30 cellular contexts compared by ENCODE assay signal in the genomic region with DNA sequence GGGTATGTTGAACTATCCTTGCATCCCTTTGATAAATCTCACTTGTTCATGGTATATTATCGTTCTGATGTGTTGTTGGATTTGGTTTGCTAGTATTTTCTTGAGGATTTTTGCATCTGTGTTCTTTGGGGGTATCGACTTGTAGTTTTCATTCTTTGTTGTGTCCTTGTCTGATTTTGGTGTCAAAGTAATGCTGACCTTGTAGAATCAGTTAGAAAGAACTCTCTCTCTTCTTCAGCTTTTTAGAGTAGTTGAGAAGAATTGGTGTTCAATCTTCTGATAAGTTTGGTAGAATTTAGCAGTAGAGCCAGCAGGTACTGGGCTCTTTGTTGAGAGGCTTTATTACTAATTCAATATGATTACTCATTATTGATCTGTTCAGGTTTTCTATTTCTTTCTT.
A peak's percentile ranks its signal among the peaks of the same experiment; 100 is the strongest.
DNase-seq lines count a peak whose midpoint lies in the region; ATAC-seq, FAIRE-seq and TF ChIP-seq lines count a peak whose summit lies in the region.
"Had no signal": no experiment of that assay in that cellular context is flagged by ENCODE, and none has a peak within 500 bp of the region (broad histone marks: within the 10 kb centered on the region; RNA-seq: fewer than 3 reads in every experiment).

No MANE protein-coding gene starts in this region.

- H3K9me3 ChIP-seq in HepG2 (ENCODE audit: low read length) (peaks cover 82% of the 10 kb centered on the region), right lobe of liver (no peaks in the 10 kb centered on the region), A549 (no peaks in the 10 kb centered on the region; the same call in 1 of the 3 replicates)
- H3K9me3 ChIP-seq: BE2C; BLaER1; BLaER1 treated with 17β-estradiol and CSF1 and Interleukin-3, amounts not matched to agents 10 nM and 100 nM; Caco-2 had no signal

- H3K27ac ChIP-seq in HepG2 (ENCODE audit: extremely low read length, insufficient read depth, low read length) (no peak overlapping the region), right lobe of liver (no peak overlapping the region), A549 (no peak overlapping the region)
- H3K27ac ChIP-seq: 22Rv1; BLaER1; BLaER1 treated with 17β-estradiol and CSF1 and Interleukin-3, amounts not matched to agents 10 nM and 100 nM; C4-2B had no signal

- H3K4me3 ChIP-seq in HepG2 (replicated peaks in 1 of 3; ENCODE audit: insufficient read depth in 1 of 3, low read depth in 2 of 3, low read length in 3 of 3) (no peak overlapping the region), right lobe of liver (no peak overlapping the region), A549 (no peak overlapping the region)
- H3K4me3 ChIP-seq: BLaER1; BLaER1 treated with 17β-estradiol and CSF1 and Interleukin-3, amounts not matched to agents 10 nM and 100 nM had no signal

- POLR2A ChIA-PET in HepG2 (lab: Yijun Ruan, JAX) = no interaction called here
- POLR2A ChIA-PET in A549 (lab: Yijun Ruan, JAX) = no interaction called here

- TF ChIP-seq POLR2A in HepG2 (IDR thresholded peaks at IDR 0.05; ENCODE audit: insufficient read depth in 1 of 2, low read depth in 2 of 2, low read length in 2 of 2) = no peak
- no peak for TF ChIP-seq POLR2A in right lobe of liver (IDR thresholded peaks at IDR 0.05)
- TF ChIP-seq POLR2A in A549 (IDR thresholded peaks at IDR 0.05; ENCODE audit: low read length) = no peak

- TF ChIP-seq EP300 in HepG2 (IDR thresholded peaks at IDR 0.05; ENCODE audit: low read depth in 2 of 2, low read length in 2 of 2) (no peak), HepG2 (CRISPR knock-in tag; IDR thresholded peaks at IDR 0.05; ENCODE audit: borderline replicate concordance) (no peak), A549 (IDR thresholded peaks at IDR 0.05) (no peak)

- H3K27me3 ChIP-seq in HepG2 (ENCODE audit: control insufficient read depth in 1 of 2, insufficient read depth in 2 of 2, low read length in 2 of 2) = no peaks in the 10 kb centered on the region
- H3K27me3 ChIP-seq in right lobe of liver = no peaks in the 10 kb centered on the region
- H3K27me3 ChIP-seq: BE2C; BLaER1; BLaER1 treated with 17β-estradiol and CSF1 and Interleukin-3, amounts not matched to agents 10 nM and 100 nM had no signal

- H3K4me1 ChIP-seq in HepG2 (ENCODE audit: insufficient read depth, low read length) (no peaks in the 10 kb centered on the region), right lobe of liver (no peaks in the 10 kb centered on the region), A549 (no peaks in the 10 kb centered on the region)
- H3K4me1 ChIP-seq: BE2C; BLaER1; BLaER1 treated with 17β-estradiol and CSF1 and Interleukin-3, amounts not matched to agents 10 nM and 100 nM had no signal

- no peak for FAIRE-seq in HepG2 (lab: Jason Lieb, UNC)
- no peak for FAIRE-seq in A549 (lab: Jason Lieb, UNC)
- FAIRE-seq: A204.1, D721Med had no signal

- in situ Hi-C loops in HepG2 (cut with HindIII; ENCODE audit: extremely low pct_ligation_motif_present, low pct_unique_long_range_greater_than_20kb) = no loop called here

- no peaks in the 10 kb centered on the region for H4K20me1 ChIP-seq in HepG2 (ENCODE audit: insufficient read depth, low read length)
- H4K20me1 ChIP-seq: BLaER1; BLaER1 treated with 17β-estradiol and CSF1 and Interleukin-3, amounts not matched to agents 10 nM and 100 nM had no signal

- no peak overlapping the region for H2AFZ ChIP-seq in HepG2 (ENCODE audit: low read length)

- no peaks in the 10 kb centered on the region for H3K36me3 ChIP-seq in HepG2 (replicated peaks in 1 of 2; ENCODE audit: control insufficient read depth in 1 of 2, insufficient read depth in 2 of 2, low read length in 2 of 2)
- H3K36me3 ChIP-seq in right lobe of liver = no peaks in the 10 kb centered on the region
- H3K36me3 ChIP-seq: BE2C; BLaER1; BLaER1 treated with 17β-estradiol and CSF1 and Interleukin-3, amounts not matched to agents 10 nM and 100 nM had no signal

- WGBS in HepG2 (ENCODE audit: low lambda C conversion rate) = 0% methylated on average over 2 of the region's 2 CpGs
- 40% methylated on average over 2 of the region's 2 CpGs for WGBS in right lobe of liver (ENCODE audit: insufficient coverage, low coverage, low lambda C conversion rate, missing lambda C conversion rate)
- WGBS in A549 (ENCODE audit: missing lambda C conversion rate) = 0% methylated on average over 2 of the region's 2 CpGs

- ATAC-seq in HepG2 (no peak), right lobe of liver (no peak), A549 (no peak)
- ATAC-seq: CD8-positive, alpha-beta T cell had no signal

- DNase-seq in HepG2 (ENCODE audit: low spot score) = no peak
- no peak for DNase-seq in right lobe of liver
- no peak for DNase-seq in A549 (ENCODE audit: low read depth in 1 of 2, low spot score in 1 of 2)
- DNase-seq in SK-N-DZ (ENCODE audit: low spot score) = no peak
- DNase-seq: 8988T; ACHN; AML-193; BE2C; C1 segment of cervical spinal cord; Caco-2; Calu3; CD4-positive, alpha-beta memory T cell; CD4-positive, alpha-beta T cell; CD4-positive, CD25-positive, alpha-beta regulatory T cell; CD8-positive, alpha-beta memory T cell; CD8-positive, alpha-beta T cell; COR-L47; DMS 273 treated with DMSO at 0.1 percent for 48 hours; DMS153; DMS53; DMS79; DMS79 treated with DMSO at 0.1 percent for 48 hours; DND-41; EL had no signal

- TF ChIP-seq CTCF in HepG2 (CRISPR knock-in tag; IDR thresholded peaks at IDR 0.05) = no peak
- no peak for TF ChIP-seq CTCF in right lobe of liver (IDR thresholded peaks at IDR 0.05)
- TF ChIP-seq CTCF in A549 (IDR thresholded peaks at IDR 0.05) = no peak

- CTCF ChIA-PET in HepG2 (lab: Yijun Ruan, JAX; ENCODE audit: low intra/inter-chr PET ratio, low total read pairs) = no interaction called here
- CTCF ChIA-PET in A549 (lab: Yijun Ruan, JAX) = no interaction called here

- no peaks in the 10 kb centered on the region for H3K79me2 ChIP-seq in HepG2 (ENCODE audit: insufficient read depth, low read length)

- intact Hi-C loops in HepG2 (cut with micrococcal nuclease; ENCODE audit: unreplicated experiment) = no loop called here
- intact Hi-C loops in right lobe of liver (cut with DNase I) = no loop called here

- H3K9ac ChIP-seq in HepG2 (ENCODE audit: insufficient read depth, low read depth, low read length) = no peak overlapping the region
- H3K9ac ChIP-seq: BLaER1; BLaER1 treated with 17β-estradiol and CSF1 and Interleukin-3, amounts not matched to agents 10 nM and 100 nM had no signal

- no TSS peak for BruUV-seq in HepG2 (replicated peaks; lab: Mats Ljungman, UMichigan)

- TF ChIP-seq RAD21 in HepG2 (CRISPR knock-in tag; IDR thresholded peaks at IDR 0.05) (no peak), A549 (conservative IDR thresholded peaks at IDR 0.05 in 1 of 2, IDR thresholded peaks at IDR 0.05 in 1 of 2) (no peak)

- H3K4me2 ChIP-seq in HepG2 (ENCODE audit: low read depth, low read length) = no peak overlapping the region
- H3K4me2 ChIP-seq in A549 = no peak overlapping the region
- H3K4me2 ChIP-seq: BLaER1; BLaER1 treated with 17β-estradiol and CSF1 and Interleukin-3, amounts not matched to agents 10 nM and 100 nM had no signal

TF ChIP-seq in HepG2, 621 proteins besides CTCF, POLR2A, EP300 and RAD21:
- TF ChIP-seq KLF11 (CRISPR knock-in tag; IDR thresholded peaks at IDR 0.05) = no peak
- TF ChIP-seq ZFP62 (CRISPR knock-in tag; IDR thresholded peaks at IDR 0.05) = no peak
- peak; percentile 45 for TF ChIP-seq MAFF (IDR thresholded peaks at IDR 0.05; ENCODE audit: low read depth, low read length)
- peak; percentile 80 for TF ChIP-seq MAFK (conservative IDR thresholded peaks at IDR 0.05 in 1 of 2, IDR thresholded peaks at IDR 0.05 in 1 of 2; ENCODE audit: low read length in 2 of 2)
TF ChIP-seq in HepG2: peak in this region for 2.

TF ChIP-seq in A549, 52 proteins besides CTCF, POLR2A, EP300 and RAD21:
- TF ChIP-seq SREBF2 (IDR thresholded peaks at IDR 0.05) (no peak), MAFK (IDR thresholded peaks at IDR 0.05; ENCODE audit: partially characterized antibody) (peak; percentile 17)
TF ChIP-seq in A549: peak in this region for 1.

Comparison
In these comparisons a context has a peak if more than half of its experiments do, and no peak if none do; other contexts are left out.
1. Of the 38 proteins assayed by ChIP-seq in both HepG2 and A549: peak only in HepG2: none; only in A549: none; in both: MAFK; in neither: 37.